ENCODE assay signal across 14 cellular contexts in genomic region chr11:86442420-86442819, GRCh38.
DNase-seq lines count a peak whose midpoint lies in the region; ATAC-seq and TF ChIP-seq lines count a peak whose summit lies in the region.
"Had no signal": no experiment of that assay in that cellular context is flagged by ENCODE, and none has a peak within 500 bp of the region (broad histone marks: within the 10 kb centered on the region; RNA-seq: fewer than 3 reads in every experiment).

No MANE protein-coding gene starts in this region.

- H3K36me3 Mint-ChIP-seq in activated naive CD4-positive, alpha-beta T cell treated with anti-CD3 and anti-CD28 coated beads for 36 hours (ENCODE audit: low read depth), result no peaks in the 10 kb centered on the region
- no peaks in the 10 kb centered on the region for H3K36me3 Mint-ChIP-seq in activated T-helper 17 cell treated with anti-CD3 and anti-CD28 coated beads, Interleukin-2, amount 50 U/mL, for 72 hours (ENCODE audit: low read depth)
- H3K36me3 Mint-ChIP-seq: IgD-negative memory B cell had no signal

- no peaks in the 10 kb centered on the region for H3K9me3 ChIP-seq in subcutaneous abdominal adipose tissue (ENCODE audit: control insufficient read depth in 5 of 5, low read length in 5 of 5)

- peaks cover 0 to 10% (median 7%) of the 10 kb centered on the region in 5 donors for H3K4me1 ChIP-seq in subcutaneous abdominal adipose tissue (ENCODE audit: control insufficient read depth in 5 of 5, insufficient read depth in 5 of 5, low read length in 5 of 5)

- no peak overlapping the region for H3K9ac ChIP-seq in subcutaneous abdominal adipose tissue (ENCODE audit: low read length in 5 of 5)

- no peaks in the 10 kb centered on the region for H3K9me3 Mint-ChIP-seq in activated naive CD4-positive, alpha-beta T cell treated with anti-CD3 and anti-CD28 coated beads for 36 hours
- no peaks in the 10 kb centered on the region for H3K9me3 Mint-ChIP-seq in activated T-helper 17 cell treated with anti-CD3 and anti-CD28 coated beads, Interleukin-2, amount 50 U/mL, for 72 hours
- H3K9me3 Mint-ChIP-seq: dendritic cell treated with granulocyte-macrophage colony-stimulating factor and Interleukin-4, amounts not matched to agents 40 ng/mL and 50 ng/mL, for 4 days; IgD-negative memory B cell had no signal

- peaks cover 37% of the 10 kb centered on the region for H3K4me1 Mint-ChIP-seq in activated naive CD4-positive, alpha-beta T cell treated with anti-CD3 and anti-CD28 coated beads for 36 hours (ENCODE audit: low read depth)
- H3K4me1 Mint-ChIP-seq in activated T-helper 17 cell treated with anti-CD3 and anti-CD28 coated beads, Interleukin-2, amount 50 U/mL, for 72 hours, result no peaks in the 10 kb centered on the region
- H3K4me1 Mint-ChIP-seq: IgD-negative memory B cell had no signal

- peak overlapping the region; percentile 55 for H3K27ac ChIP-seq in subcutaneous abdominal adipose tissue (ENCODE audit: low read depth, low read length)

- H3K4me3 ChIP-seq in fibroblast of villous mesenchyme (ENCODE audit: low read depth, low read length) (no peak overlapping the region), subcutaneous abdominal adipose tissue (ENCODE audit: low read depth in 1 of 5, low read length in 5 of 5) (no peak overlapping the region)

- peak; percentile 64 for ATAC-seq in activated T-helper 17 cell treated with anti-CD3 and anti-CD28 coated beads, Interleukin-2, amount 50 U/mL, for 72 hours (replicated peaks)

- H3K27me3 ChIP-seq in subcutaneous abdominal adipose tissue (ENCODE audit: control insufficient read depth in 5 of 5, insufficient read depth in 4 of 5, low read length in 5 of 5), result no peaks in the 10 kb centered on the region

- no peaks in the 10 kb centered on the region for H3K27me3 Mint-ChIP-seq in activated naive CD4-positive, alpha-beta T cell treated with anti-CD3 and anti-CD28 coated beads for 36 hours (ENCODE audit: low read depth)
- no peaks in the 10 kb centered on the region for H3K27me3 Mint-ChIP-seq in activated T-helper 17 cell treated with anti-CD3 and anti-CD28 coated beads, Interleukin-2, amount 50 U/mL, for 72 hours
- H3K27me3 Mint-ChIP-seq: dendritic cell treated with granulocyte-macrophage colony-stimulating factor and Interleukin-4, amounts not matched to agents 40 ng/mL and 50 ng/mL, for 4 days; IgD-negative memory B cell had no signal

- H3K36me3 ChIP-seq in subcutaneous abdominal adipose tissue (ENCODE audit: control insufficient read depth in 5 of 5, insufficient read depth in 5 of 5, low read length in 5 of 5), result peaks cover 18 to 57% (median 41%) of the 10 kb centered on the region in 5 donors

- no peak for TF ChIP-seq CTCF in fibroblast of villous mesenchyme (IDR thresholded peaks at IDR 0.05; ENCODE audit: insufficient read depth, low read depth, low read length)

- CTCF ChIA-PET in activated naive CD4-positive, alpha-beta T cell treated with anti-CD3 and anti-CD28 coated beads for 36 hours (lab: Charles Lee), result interaction anchor here (0.8 to 1.0 kb wide), 2 partner anchors 9 to 48 kb away, joined by 3 read pairs; no protein-coding TSS in a partner anchor

- no peak overlapping the region for H3K4me3 Mint-ChIP-seq in activated naive CD4-positive, alpha-beta T cell treated with anti-CD3 and anti-CD28 coated beads for 36 hours
- H3K4me3 Mint-ChIP-seq in activated T-helper 17 cell treated with anti-CD3 and anti-CD28 coated beads, Interleukin-2, amount 50 U/mL, for 72 hours, result no peak overlapping the region
- H3K4me3 Mint-ChIP-seq: dendritic cell treated with granulocyte-macrophage colony-stimulating factor and Interleukin-4, amounts not matched to agents 40 ng/mL and 50 ng/mL, for 4 days; IgD-negative memory B cell had no signal

- peak overlapping the region; percentile 48 for H3K27ac Mint-ChIP-seq in activated naive CD4-positive, alpha-beta T cell treated with anti-CD3 and anti-CD28 coated beads for 36 hours
- no peak overlapping the region for H3K27ac Mint-ChIP-seq in activated T-helper 17 cell treated with anti-CD3 and anti-CD28 coated beads, Interleukin-2, amount 50 U/mL, for 72 hours
- H3K27ac Mint-ChIP-seq: dendritic cell treated with granulocyte-macrophage colony-stimulating factor and Interleukin-4, amounts not matched to agents 40 ng/mL and 50 ng/mL, for 4 days; IgD-negative memory B cell had no signal

- peak; percentile 32 for DNase-seq in activated naive CD4-positive, alpha-beta T cell treated with anti-CD3 and anti-CD28 coated beads for 36 hours
- no peak for DNase-seq in activated naive CD4-positive, alpha-beta T cell treated with Interleukin-2 at 50 U/mL for 16 hours
- DNase-seq in fibroblast of villous mesenchyme (ENCODE audit: low read depth) (peak; percentile 29), HuH-7 (ENCODE audit: low spot score) (no peak), GF-D8 (lab: John Stamatoyannopoulos, UW) (no peak), NCI-H2081 (lab: John Stamatoyannopoulos, UW) (no peak)
- DNase-seq: activated effector memory CD4-positive, alpha-beta T cell treated with anti-CD3 and anti-CD28 coated beads, Interleukin-2, amount 50 U/mL, for 16 hours; NCI-H2081 treated with DMSO at 0.1 percent for 48 hours; NCI-H526 treated with DMSO at 0.1 percent for 48 hours; substantia nigra had no signal

- intact Hi-C loops in activated naive CD4-positive, alpha-beta T cell treated with anti-CD3 and anti-CD28 coated beads for 36 hours (cut with micrococcal nuclease), result loop anchor here (10.0 kb wide), 1 partner anchor 228 kb away; no protein-coding TSS in a partner anchor

Comparison
In these comparisons a context has a peak if more than half of its experiments do, and no peak if none do; other contexts are left out.
1. DNase-seq: peak in activated naive CD4-positive, alpha-beta T cell treated with anti-CD3 and anti-CD28 coated beads for 36 hours (single experiment) and fibroblast of villous mesenchyme (single experiment); none in activated naive CD4-positive, alpha-beta T cell treated with Interleukin-2 at 50 U/mL for 16 hours (single experiment), HuH-7 (single experiment), GF-D8 (single experiment) and NCI-H2081 (0 of 2).